ENCODE assay signal across 13 cellular contexts in the genomic region with DNA sequence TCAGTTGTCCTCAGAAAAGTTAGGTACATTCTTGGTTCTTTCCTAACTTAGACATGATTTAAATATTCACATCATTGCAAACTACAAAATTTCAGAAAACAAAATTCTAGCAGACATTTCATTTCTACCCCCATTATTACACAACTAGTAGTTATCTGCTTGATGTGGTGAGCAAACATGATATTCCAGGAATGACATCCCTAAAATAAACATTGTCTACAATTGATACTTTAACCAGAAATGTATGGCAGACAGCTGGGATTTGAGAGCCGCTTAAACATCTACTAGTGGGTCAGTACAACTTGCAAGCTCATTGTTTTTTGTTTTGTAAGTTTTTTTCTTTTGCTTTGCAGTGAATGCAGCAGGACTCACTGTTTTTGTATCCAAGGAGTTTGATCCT. TPM values are rescaled to one million over a fixed set of nuclear protein-coding genes. Genes with fewer than 3 reads are reported as not detected.
DNase-seq lines count a peak whose midpoint lies in the region; ATAC-seq and TF ChIP-seq lines count a peak whose summit lies in the region.
"Had no signal": no experiment of that assay in that cellular context is flagged by ENCODE, and none has a peak within 500 bp of the region (broad histone marks: within the 10 kb centered on the region; RNA-seq: fewer than 3 reads in every experiment).

No MANE protein-coding gene starts in this region.

- no peak overlapping the region for H3K56ac ChIP-seq in IMR-90 (ENCODE audit: extremely low read depth, insufficient read depth, low read length)

- H3K4me1 Mint-ChIP-seq in neural progenitor cell = no peaks in the 10 kb centered on the region

- H3K4me3 Mint-ChIP-seq in neural progenitor cell = no peak overlapping the region
- H3K4me3 Mint-ChIP-seq: CD4-positive, alpha-beta memory T cell had no signal

- H2BK20ac ChIP-seq in IMR-90 (ENCODE audit: low read depth, low read length) = no peak overlapping the region

- in situ Hi-C loops in IMR-90 (cut with MboI; ENCODE audit: low sequenced_read_pairs) = no loop called here

- no peak overlapping the region for H3K4ac ChIP-seq in IMR-90 (ENCODE audit: low read depth, low read length)

- no peak overlapping the region for H3K4me2 ChIP-seq in IMR-90 (ENCODE audit: low read depth, low read length)
- H3K4me2 ChIP-seq in neural progenitor cell = no peak overlapping the region

- intact Hi-C loops in IMR-90 (cut with micrococcal nuclease) = loop anchor here (1.0 to 5.0 kb wide), 3 partner anchors 377 to 871 kb away; no protein-coding TSS in a partner anchor

- WGBS in IMR-90 (ENCODE audit: extremely low coverage in 2 of 2, insufficient read length in 1 of 2), 2 experiments = no CpG with 5 or more reads among the region's 1 CpG

- no peak overlapping the region for H4K5ac ChIP-seq in IMR-90 (ENCODE audit: low read depth, low read length)

- peaks cover 13% of the 10 kb centered on the region for H3K4me1 ChIP-seq in ACC112 (ENCODE audit: control insufficient read depth, insufficient read depth, low read length, unreplicated experiment)
- no peaks in the 10 kb centered on the region for H3K4me1 ChIP-seq in IMR-90 (ENCODE audit: control insufficient read depth, insufficient read depth, low read length)
- H3K4me1 ChIP-seq in neural progenitor cell = no peaks in the 10 kb centered on the region
- H3K4me1 ChIP-seq: BE2C had no signal

- no peaks in the 10 kb centered on the region for H3K36me3 ChIP-seq in ACC112 (ENCODE audit: insufficient read depth, low read length)
- H3K36me3 ChIP-seq in IMR-90 (ENCODE audit: control insufficient read depth, insufficient read depth, low read length) = no peaks in the 10 kb centered on the region
- H3K36me3 ChIP-seq in neural progenitor cell = no peaks in the 10 kb centered on the region
- H3K36me3 ChIP-seq: BE2C had no signal

- H4K20me1 ChIP-seq in IMR-90 (ENCODE audit: insufficient read depth, low read length) (no peaks in the 10 kb centered on the region), neural progenitor cell (ENCODE audit: low read depth) (no peaks in the 10 kb centered on the region)

- TF ChIP-seq CTCF in IMR-90 (conservative IDR thresholded peaks at IDR 0.05; ENCODE audit: low read depth, low read length) = no peak
- TF ChIP-seq CTCF in fibroblast of pulmonary artery (IDR thresholded peaks at IDR 0.05; ENCODE audit: low read length, missing control alignments) = no peak
- TF ChIP-seq CTCF in neural progenitor cell (IDR thresholded peaks at IDR 0.05) = no peak

- H2AK9ac ChIP-seq in IMR-90 (replicated peaks; ENCODE audit: low read depth, low read length, poor library complexity) = no peak overlapping the region

- no peak overlapping the region for H3K23ac ChIP-seq in IMR-90 (ENCODE audit: low read depth, low read length)

- no peaks in the 10 kb centered on the region for H3K27me3 Mint-ChIP-seq in neural progenitor cell (ENCODE audit: insufficient read depth, low read depth)
- H3K27me3 Mint-ChIP-seq: CD4-positive, alpha-beta memory T cell had no signal

- no peak for TF ChIP-seq POLR2A in IMR-90 (IDR thresholded peaks at IDR 0.05; ENCODE audit: low read depth, low read length)

- H2AK5ac ChIP-seq in IMR-90 (ENCODE audit: low read depth, low read length) = no peak overlapping the region

- no peaks in the 10 kb centered on the region for H3K9me3 ChIP-seq in IMR-90 (ENCODE audit: control insufficient read depth, insufficient read depth, low read length)
- H3K9me3 ChIP-seq in neural progenitor cell (ENCODE audit: low read depth) = no peaks in the 10 kb centered on the region
- H3K9me3 ChIP-seq: BE2C had no signal

- no peak overlapping the region for H3K9ac ChIP-seq in IMR-90 (ENCODE audit: low read depth, low read length)
- H3K9ac ChIP-seq in neural progenitor cell = no peak overlapping the region
- H3K9ac ChIP-seq: GM23248 had no signal

- no peaks in the 10 kb centered on the region for H3K9me3 Mint-ChIP-seq in neural progenitor cell

- H3K36me3 Mint-ChIP-seq in neural progenitor cell = no peaks in the 10 kb centered on the region
- H3K36me3 Mint-ChIP-seq: CD4-positive, alpha-beta memory T cell had no signal

- no peak for ATAC-seq in IMR-90 (ENCODE audit: low read depth)

- no peak overlapping the region for H3K27ac ChIP-seq in ACC112 (ENCODE audit: low read depth, low read length)
- no peak overlapping the region for H3K27ac ChIP-seq in IMR-90 (ENCODE audit: insufficient read depth, low read length)
- H3K27ac ChIP-seq in neural progenitor cell = no peak overlapping the region
- H3K27ac ChIP-seq: C4-2B, GM23248 had no signal

- DNase-seq in IMR-90 (no peak), fibroblast of pulmonary artery (ENCODE audit: low read depth) (peak; percentile 4), neural progenitor cell (ENCODE audit: low spot score) (no peak), foreskin melanocyte (no peak), NCI-H1092 treated with DMSO at 0.1 percent for 48 hours (lab: John Stamatoyannopoulos, UW) (no peak), HT-29 (ENCODE audit: low spot score) (no peak)
- DNase-seq: GF-D8 had no signal

- H3K27me3 ChIP-seq in ACC112 (ENCODE audit: insufficient read depth, low read length) = no peaks in the 10 kb centered on the region
- H3K27me3 ChIP-seq in IMR-90 (ENCODE audit: control insufficient read depth, insufficient read depth, low read length) = no peaks in the 10 kb centered on the region
- H3K27me3 ChIP-seq in neural progenitor cell = no peaks in the 10 kb centered on the region
- H3K27me3 ChIP-seq: BE2C had no signal

- H3F3A ChIP-seq in neural progenitor cell (ENCODE audit: low read depth) = no peaks in the 10 kb centered on the region

- BruUV-seq in IMR-90 (replicated peaks; lab: Mats Ljungman, UMichigan) = no TSS peak

- H3K14ac ChIP-seq in IMR-90 (replicated peaks; ENCODE audit: low read depth, low read length) = no peak overlapping the region

- dilution Hi-C loops in IMR-90 (cut with HindIII; ENCODE audit: low sequenced_read_pairs, unreplicated experiment) = no loop called here

- no peaks in the 10 kb centered on the region for H3K79me2 ChIP-seq in ACC112 (ENCODE audit: control insufficient read depth, insufficient read depth, low read length, unreplicated experiment)
- no peaks in the 10 kb centered on the region for H3K79me2 ChIP-seq in neural progenitor cell (ENCODE audit: low read depth)

- H3K27ac Mint-ChIP-seq in neural progenitor cell = no peak overlapping the region

- no peaks in the 10 kb centered on the region for H3K9me1 ChIP-seq in IMR-90 (ENCODE audit: insufficient read depth, low read length)

- POLR2A ChIA-PET in IMR-90 (lab: Charles Lee; ENCODE audit: unreplicated experiment) = no interaction called here

- TF ChIP-seq RAD21 in IMR-90 (IDR thresholded peaks at IDR 0.05; ENCODE audit: low read length) = no peak

- H4K91ac ChIP-seq in IMR-90 (ENCODE audit: insufficient read depth, low read depth, low read length) = no peak overlapping the region

- H3K18ac ChIP-seq in IMR-90 (ENCODE audit: low read depth, low read length) = no peak overlapping the region

- H2AFZ ChIP-seq in ACC112 (ENCODE audit: low read length, unreplicated experiment) = peak overlapping the region; percentile 86
- no peak overlapping the region for H2AFZ ChIP-seq in IMR-90 (replicated peaks; ENCODE audit: low read length, poor library complexity)
- H2AFZ ChIP-seq in neural progenitor cell (replicated peaks) = peak overlapping the region; percentile 44

- CTCF ChIA-PET in IMR-90 (lab: Yijun Ruan, JAX) = interaction anchor here (0.9 kb wide), 1 partner anchor 17 kb away, joined by 3 read pairs; no protein-coding TSS in a partner anchor

- H3K4me3 ChIP-seq in ACC112 (ENCODE audit: low read depth, low read length) (no peak overlapping the region), IMR-90 (ENCODE audit: insufficient read depth, low read depth, low read length) (no peak overlapping the region), fibroblast of pulmonary artery (replicated peaks; ENCODE audit: low read depth, low read length) (no peak overlapping the region), neural progenitor cell (no peak overlapping the region)
- H3K4me3 ChIP-seq: GM23248 had no signal

- no peak overlapping the region for H4K8ac ChIP-seq in IMR-90 (ENCODE audit: low read depth in 2 of 2, low read length in 2 of 2)

- no peak overlapping the region for H2BK15ac ChIP-seq in IMR-90 (ENCODE audit: low read depth, low read length)

- H2BK120ac ChIP-seq in IMR-90 (ENCODE audit: low read depth, low read length) = no peak overlapping the region

- no peaks in the 10 kb centered on the region for H3K79me1 ChIP-seq in IMR-90 (ENCODE audit: low read depth in 1 of 2, low read length in 2 of 2)

- H2BK5ac ChIP-seq in IMR-90 (ENCODE audit: low read depth, low read length, poor library complexity, severe bottlenecking) = no peak overlapping the region

TF ChIP-seq in IMR-90, 13 proteins besides CTCF, POLR2A, EP300 and RAD21:
- TF ChIP-seq RCOR1 (IDR thresholded peaks at IDR 0.05; ENCODE audit: insufficient replicate concordance, low read length) (no peak), CEBPB (IDR thresholded peaks at IDR 0.05; ENCODE audit: low read depth, low read length) (0 out of 2 replicates have a peak, but pooled peaks have one; percentile 21)
TF ChIP-seq in IMR-90: peak in this region for 1.

RNA-seq across cellular contexts. Expression of gene AMBN, which starts 32.1 kb away (rescaled TPM):
- not detected in 2 replicates for total RNA-seq in IMR-90 (2012; rRNA removed)
- not detected in 2 replicates for polyA plus RNA-seq in IMR-90 (2012; rRNA removed)
- not detected in 2 replicates for polyA plus RNA-seq in IMR-90 (2012; cell fraction: cytosol; rRNA removed)
- polyA plus RNA-seq in IMR-90 (2012; cell fraction: nucleus; rRNA removed; ENCODE audit: low replicate concordance) = not detected in 2 replicates
- 0.15 TPM in 1 of 2 replicates, not detected in the other for total RNA-seq in neural progenitor cell (ENCODE audit: low replicate concordance)
- total RNA-seq in HT-29 (2014; rRNA removed; shearing (Covaris generic)) = not detected in 2 replicates
- total RNA-seq: CD4-positive, alpha-beta memory T cell; GM23248; H7 had no signal
- polyA plus RNA-seq: CD4-positive, alpha-beta memory T cell; GM23248 had no signal

RNA-seq across cellular contexts. Expression of gene AMTN, which starts 41.6 kb away (rescaled TPM):
- not detected in 2 replicates for total RNA-seq in IMR-90 (2012; rRNA removed)
- polyA plus RNA-seq in IMR-90 (2012; rRNA removed) = not detected in 2 replicates
- not detected in 2 replicates for polyA plus RNA-seq in IMR-90 (2012; cell fraction: cytosol; rRNA removed)
- polyA plus RNA-seq in IMR-90 (2012; cell fraction: nucleus; rRNA removed; ENCODE audit: low replicate concordance) = not detected in 2 replicates
- not detected in 2 replicates for total RNA-seq in neural progenitor cell (ENCODE audit: low replicate concordance)
- not detected in 2 replicates for total RNA-seq in HT-29 (2014; rRNA removed; shearing (Covaris generic))
- total RNA-seq: CD4-positive, alpha-beta memory T cell; GM23248; H7 had no signal
- polyA plus RNA-seq: CD4-positive, alpha-beta memory T cell; GM23248 had no signal
